In the genomic region with DNA sequence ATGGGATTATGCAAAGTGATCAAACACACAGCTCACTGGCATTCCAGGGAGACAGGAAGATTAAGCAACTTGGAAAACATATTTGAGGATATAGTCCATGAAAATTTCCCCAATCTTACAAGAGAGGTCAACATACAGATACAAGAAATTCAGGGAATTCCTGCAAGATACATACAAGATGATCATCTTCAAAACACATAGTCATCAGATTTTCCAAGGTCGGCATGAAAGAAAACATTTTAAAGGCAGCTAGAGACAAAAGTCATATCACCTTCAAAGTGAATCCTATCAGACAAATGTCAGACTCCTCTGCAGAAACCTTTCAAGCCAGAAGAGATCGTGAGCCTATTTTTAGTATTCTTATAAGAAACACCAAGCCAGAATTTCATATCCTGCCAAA, we compare ENCODE assay signal across 34 cellular contexts.
"Had no signal": no experiment of that assay in that cellular context is flagged by ENCODE, and none has a peak within 500 bp of the region (broad histone marks: within the 10 kb centered on the region; RNA-seq: fewer than 3 reads in every experiment).

No MANE protein-coding gene starts in this region.

- H3K9me3 ChIP-seq: MG63 had no signal

- H3K4me3 ChIP-seq: MG63 had no signal

- H3K36me3 ChIP-seq: MG63 had no signal

- DNase-seq: Karpas-422, Kasumi-1, MG63, MM.1S, MV-4-11, NCI-H1048, NCI-H1092, NCI-H1092 treated with DMSO at 0.1 percent for 48 hours, NCI-H1105, NCI-H1105 treated with DMSO at 0.1 percent for 48 hours, NCI-H1417, NCI-H1417 treated with DMSO at 0.1 percent for 48 hours, NCI-H1436, NCI-H1436 treated with DMSO at 0.1 percent for 48 hours, NCI-H146, NCI-H1694, NCI-H1694 treated with DMSO at 0.1 percent for 48 hours, NCI-H187, NCI-H187 treated with DMSO at 0.1 percent for 48 hours, NCI-H1930, NCI-H2029, NCI-H2029 treated with DMSO at 0.1 percent for 48 hours, NCI-H2081, NCI-H2081 treated with DMSO at 0.1 percent for 48 hours, NCI-H2107, NCI-H2171, NCI-H2171 treated with DMSO at 0.1 percent for 48 hours, NCI-H2227 treated with DMSO at 0.1 percent for 48 hours, NCI-H226, NCI-H345, NCI-H446, NCI-H446 treated with DMSO at 0.1 percent for 48 hours, NCI-H510A, NCI-H510A treated with DMSO at 0.1 percent for 48 hours had no signal

- H3K27me3 ChIP-seq: MG63 had no signal
